Comparison of ENCODE assay signal across 18 cellular contexts in the genomic region with DNA sequence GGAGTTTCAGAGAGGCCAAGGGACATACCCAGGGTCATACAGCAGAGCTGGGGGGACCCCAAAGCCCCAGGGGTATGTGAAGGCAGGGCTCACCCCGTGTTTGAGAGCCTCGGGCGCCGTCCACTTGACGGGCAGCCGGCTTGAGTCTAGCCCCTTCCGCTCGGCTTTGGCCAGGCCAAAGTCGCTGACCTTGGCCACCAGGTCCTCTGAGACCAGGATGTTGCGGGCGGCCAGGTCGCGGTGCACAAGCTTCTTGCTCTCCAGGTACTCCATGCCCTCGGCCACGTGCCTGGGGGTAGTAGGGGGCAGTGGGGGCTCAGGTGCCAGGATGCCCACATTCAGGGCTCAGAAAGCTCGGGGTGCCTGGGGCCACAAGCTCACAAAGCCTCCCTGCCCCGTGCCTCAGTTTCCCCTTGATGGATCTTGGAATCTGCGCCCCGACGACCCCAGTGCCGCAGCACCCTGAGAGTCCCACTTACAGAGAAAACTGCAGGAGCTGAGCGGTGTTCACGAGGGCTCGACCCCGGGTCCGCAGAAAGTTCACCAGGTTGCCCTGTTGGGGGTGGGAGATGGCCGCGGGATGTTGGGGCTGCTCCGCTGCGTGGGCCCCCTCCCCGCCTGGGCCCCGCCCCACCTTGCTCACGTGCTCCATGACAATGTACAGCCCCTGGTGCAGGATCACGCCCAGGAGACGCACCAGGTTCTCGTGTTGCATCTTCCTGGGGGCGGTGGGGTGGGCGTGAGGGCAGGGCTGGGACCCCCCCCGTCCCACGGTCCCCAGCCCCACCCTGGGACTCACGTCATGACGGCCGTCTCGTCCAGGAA. TPM values are rescaled to one million over a fixed set of nuclear protein-coding genes. Genes with fewer than 3 reads are reported as not detected.
DNase-seq lines count a peak whose midpoint lies in the region; ATAC-seq, FAIRE-seq and TF ChIP-seq lines count a peak whose summit lies in the region.
"Had no signal": no experiment of that assay in that cellular context is flagged by ENCODE, and none has a peak within 500 bp of the region (broad histone marks: within the 10 kb centered on the region; RNA-seq: fewer than 3 reads in every experiment).

No MANE protein-coding gene starts in this region.

- in situ Hi-C loops in K562 (cut with MboI) = no loop called here
- in situ Hi-C loops in brain microvascular endothelial cell (cut with HindIII; ENCODE audit: low pct_ligation_motif_present, low sequenced_read_pairs) = no loop called here

- no peak for TF ChIP-seq POLR2A in K562 (conservative IDR thresholded peaks at IDR 0.05)

- no peak for TF ChIP-seq RAD21 in K562 (CRISPR knock-in tag; conservative IDR thresholded peaks at IDR 0.05 in 1 of 2, IDR thresholded peaks at IDR 0.05 in 1 of 2)

- H3K9me1 ChIP-seq in K562 (ENCODE audit: control insufficient read depth, insufficient read depth, low read length) = no peaks in the 10 kb centered on the region

- no peak overlapping the region for H3K14ac ChIP-seq in neuronal stem cell (ENCODE audit: low read length)

- H3K79me2 ChIP-seq in K562 (ENCODE audit: control insufficient read depth, insufficient read depth, low read length) = no peaks in the 10 kb centered on the region

- no peaks in the 10 kb centered on the region for H4K20me1 ChIP-seq in K562 (replicated peaks; ENCODE audit: control insufficient read depth, insufficient read depth, low read length)

- peak overlapping the region; percentile 15 for H3K18ac ChIP-seq in neuronal stem cell (ENCODE audit: low read length)

- no TSS peak for BruUV-seq in K562 (replicated peaks; lab: Mats Ljungman, UMichigan)

- 53% methylated on average over 31 of the region's 44 CpGs for WGBS in K562 (ENCODE audit: insufficient coverage, low coverage, missing lambda C conversion rate)
- WGBS in neuronal stem cell (ENCODE audit: extremely low coverage in 2 of 2, insufficient read length in 2 of 2, insufficient replicate concordance in 1 of 2), 2 donors = no CpG with 5 or more reads among the region's 44 CpGs

- peak overlapping the region; percentile 38 for H2BK120ac ChIP-seq in neuronal stem cell (ENCODE audit: low read depth, low read length)

- intact Hi-C loops in K562 (cut with micrococcal nuclease) = no loop called here

- no peak overlapping the region for H4K91ac ChIP-seq in neuronal stem cell (ENCODE audit: low read depth, low read length, poor library complexity)

- ATAC-seq in K562 (peak; percentile 55), GM18867 (IDR thresholded peaks at IDR 0.05; ENCODE audit: unreplicated experiment) (no peak)

- H3K27me3 ChIP-seq in H7 (ENCODE audit: control insufficient read depth, insufficient read depth, low read length) (no peaks in the 10 kb centered on the region; the same call in 1 of the 2 replicates), K562 (ENCODE audit: control insufficient read depth in 2 of 2, insufficient read depth in 2 of 2, low read length in 2 of 2) (no peaks in the 10 kb centered on the region), neuronal stem cell (ENCODE audit: control insufficient read depth in 3 of 3, insufficient read depth in 3 of 3, low read depth in 1 of 3, low read length in 3 of 3) (peaks cover 0 to 11% (median 7%) of the 10 kb centered on the region in 3 experiments), brain microvascular endothelial cell (replicated peaks) (no peaks in the 10 kb centered on the region)

- POLR2A ChIA-PET in K562 (lab: Yijun Ruan, JAX) = interaction anchor here (0.5 to 1.6 kb wide), 6 partner anchors 10 to 1192 kb away, joined by 3 to 7 read pairs (median 3); a partner anchor contains a TSS

- peak overlapping the region; percentile 15 for H2BK15ac ChIP-seq in neuronal stem cell (ENCODE audit: low read length)

- TF ChIP-seq CTCF in K562 (IDR thresholded peaks at IDR 0.05 in 2 of 3, conservative IDR thresholded peaks at IDR 0.05 in 1 of 3; ENCODE audit: insufficient read depth in 2 of 3, low read depth in 1 of 3, low read length in 3 of 3) (no peak), brain microvascular endothelial cell (IDR thresholded peaks at IDR 0.05; ENCODE audit: low read depth, low read length, missing control alignments) (no peak)

- no peak overlapping the region for H3K23ac ChIP-seq in neuronal stem cell (ENCODE audit: low read depth, low read length, poor library complexity)

- peak; percentile 40 for DNase-seq in D341Med (ENCODE audit: low spot score)
- DNase-seq in H7 = peak; percentile 72
- DNase-seq in K562 (ENCODE audit: extremely low read depth in 1 of 4, low spot score in 3 of 4) = peak in 3 of 4 experiments; percentile 40 to 62 (median 54)
- no peak for DNase-seq in neuronal stem cell (ENCODE audit: low spot score)
- no peak for DNase-seq in brain microvascular endothelial cell
- DNase-seq: BE2C, DMS53, GF-D8, GM23248 had no signal

- H3K79me1 ChIP-seq in neuronal stem cell (ENCODE audit: low read depth, low read length) = no peaks in the 10 kb centered on the region

- H3K36me3 ChIP-seq in H7 (replicated peaks; ENCODE audit: control insufficient read depth, insufficient read depth, low read length) (no peaks in the 10 kb centered on the region; the same call in 1 of the 2 replicates), K562 (ENCODE audit: control insufficient read depth, insufficient read depth, low read length) (peaks cover 20% of the 10 kb centered on the region; the same call in 2 of the 3 replicates), neuronal stem cell (replicated peaks in 1 of 2; ENCODE audit: control insufficient read depth in 2 of 2, insufficient read depth in 2 of 2, low read length in 2 of 2) (no peaks in the 10 kb centered on the region), brain microvascular endothelial cell (replicated peaks) (no peaks in the 10 kb centered on the region)
- H3K36me3 ChIP-seq: BE2C had no signal

- H2AFZ ChIP-seq in K562 (ENCODE audit: low read depth, low read length) (no peak overlapping the region), neuronal stem cell (ENCODE audit: low read length) (no peak overlapping the region)
- H2AFZ ChIP-seq: GM23248 had no signal

- no peak overlapping the region for H3K4me2 ChIP-seq in K562 (ENCODE audit: insufficient read depth, low read length)
- H3K4me2 ChIP-seq in neuronal stem cell (ENCODE audit: insufficient read depth, low read length, poor library complexity, severe bottlenecking) = no peak overlapping the region
- H3K4me2 ChIP-seq: A549 had no signal

- no peak overlapping the region for H3K9ac ChIP-seq in K562 (ENCODE audit: insufficient read depth in 1 of 2, low read depth in 2 of 2, low read length in 2 of 2)
- H3K9ac ChIP-seq in neuronal stem cell (ENCODE audit: low read depth, low read length, poor library complexity) = no peak overlapping the region
- H3K9ac ChIP-seq: GM23248 had no signal

- no peak overlapping the region for H2BK12ac ChIP-seq in neuronal stem cell (ENCODE audit: low read length)

- peaks cover 0 to 36% of the 10 kb centered on the region in 2 experiments; a peak in 3 of 5 replicates for H3K4me1 ChIP-seq in K562 (replicated peaks in 1 of 2; ENCODE audit: control insufficient read depth in 2 of 2, insufficient read depth in 2 of 2, low read length in 2 of 2)
- peaks cover 0 to 3% of the 10 kb centered on the region in 2 donors for H3K4me1 ChIP-seq in neuronal stem cell (ENCODE audit: control insufficient read depth in 2 of 2, insufficient read depth in 1 of 2, low read depth in 1 of 2, low read length in 2 of 2)
- H3K4me1 ChIP-seq: A549, BE2C had no signal

- H3K4me3 ChIP-seq in H7 (ENCODE audit: insufficient read depth, low read depth, low read length) (no peak overlapping the region), K562 (no peak overlapping the region), neuronal stem cell (ENCODE audit: low read length in 2 of 2) (no peak overlapping the region), brain microvascular endothelial cell (ENCODE audit: low read depth, low read length) (no peak overlapping the region)
- H3K4me3 ChIP-seq: A549, GM23248 had no signal

- FAIRE-seq in K562 (lab: Jason Lieb, UNC) = no peak
- FAIRE-seq: A549, D721Med, H54 had no signal

- H2BK5ac ChIP-seq in neuronal stem cell (ENCODE audit: low read length) = no peak overlapping the region

- peak overlapping the region; percentile 61 for H2AK5ac ChIP-seq in neuronal stem cell (ENCODE audit: low read depth, low read length)

- H3K27ac ChIP-seq in K562 (ENCODE audit: extremely low read depth, low read depth, low read length) (no peak overlapping the region), neuronal stem cell (replicated peaks; ENCODE audit: low read length) (no peak overlapping the region), brain microvascular endothelial cell (no peak overlapping the region)
- H3K27ac ChIP-seq: A549, C4-2B, GM23248 had no signal

- no peak overlapping the region for H3K4ac ChIP-seq in neuronal stem cell (ENCODE audit: low read length)

- CTCF ChIA-PET in K562 (lab: Yijun Ruan, JAX; ENCODE audit: low intra/inter-chr PET ratio) = no interaction called here

- H4K8ac ChIP-seq in neuronal stem cell (ENCODE audit: low read depth, low read length) = no peak overlapping the region

- no peak for TF ChIP-seq EP300 in K562 (IDR thresholded peaks at IDR 0.05; ENCODE audit: low read length)

- H3K9me3 ChIP-seq in K562 (replicated peaks; ENCODE audit: control insufficient read depth, insufficient read depth, low read depth, low read length) (peaks cover 20% of the 10 kb centered on the region), neuronal stem cell (replicated peaks in 1 of 2; ENCODE audit: control insufficient read depth in 2 of 2, insufficient read depth in 1 of 2, low read depth in 1 of 2, low read length in 2 of 2) (peaks cover 16 to 22% of the 10 kb centered on the region in 2 donors)

RNA-seq across cellular contexts. Expression of a gene that starts 7.1 kb away (rescaled TPM):
- total RNA-seq in H7 (2014; rRNA removed; shearing (Covaris generic)) = 19.1 and 22.8 TPM in 2 replicates
- 11.1 and 55.0 TPM in 2 replicates for total RNA-seq in K562 (2011; cell fraction: chromatin; rRNA removed; ENCODE audit: low replicate concordance)
- total RNA-seq in K562 (2011; cell fraction: nucleolus; rRNA removed) = 38.4 and 53.0 TPM in 2 replicates
- 22.6 and 29.8 TPM in 2 replicates for total RNA-seq in K562 (2011; cell fraction: nucleoplasm; rRNA removed)
- total RNA-seq in K562 (2014; rRNA removed) = 41.2 and 57.1 TPM in 2 replicates
- total RNA-seq in K562 (2014; rRNA removed; fragmentation: Illumina TruSeq; extraction: Trizol) = 6.1 and 8.4 TPM in 2 replicates
- 21.4 and 23.2 TPM in 2 replicates for total RNA-seq in K562 (2015; rRNA removed; fragmentation: Illumina TruSeq; extraction: Trizol)
- total RNA-seq in K562 (2021) = 41.5 and 45.3 TPM in 2 replicates
- 31.1 and 32.8 TPM in 2 replicates for polyA plus RNA-seq in K562 (2011; rRNA removed)
- polyA plus RNA-seq in K562 (2011; cell fraction: cytosol; rRNA removed) = 41.1 and 137 TPM in 2 replicates
- 69.7 and 163 TPM in 2 replicates for polyA plus RNA-seq in K562 (2011; cell fraction: nucleus; rRNA removed)
- 26.0 and 36.8 TPM in 2 replicates for polyA plus RNA-seq in K562 (2012)
- polyA plus RNA-seq in K562 (2014; fragmentation: Illumina TruSeq; extraction: Trizol) = 10.8 and 15.7 TPM in 2 replicates
- under 1 TPM; 0.08 to 0.71 TPM for polyA plus RNA-seq in K562 (2014; fragmentation: Nextera tagmentation; extraction: Ambion mirVana)
- 37.5 and 37.9 TPM in 2 replicates for polyA plus RNA-seq in K562 (2014; rRNA removed)
- polyA minus RNA-seq in K562 (2011; rRNA and poly(A)+ RNA removed) = 13.5 and 29.7 TPM in 2 replicates
- 38.7 and 58.7 TPM in 2 replicates for polyA minus RNA-seq in K562 (2011; cell fraction: cytosol; rRNA and poly(A)+ RNA removed)
- 26.9 and 35.3 TPM in 2 replicates for polyA minus RNA-seq in K562 (2011; cell fraction: nucleus; rRNA and poly(A)+ RNA removed)
- polyA plus RNA-seq in neuronal stem cell (2013, experiment 1 of 2) = 1.4 TPM
- polyA plus RNA-seq in neuronal stem cell (2013, experiment 2 of 2) = 1.6 TPM
- total RNA-seq: GM23248 had no signal
- polyA plus RNA-seq: AG04450, GM23248 had no signal

RNA-seq across cellular contexts. Expression of a gene that starts 7.1 kb away (rescaled TPM):
- not detected in 2 replicates for total RNA-seq in H7 (2014; rRNA removed; shearing (Covaris generic))
- not detected in 2 replicates for total RNA-seq in K562 (2011; cell fraction: chromatin; rRNA removed; ENCODE audit: low replicate concordance)
- total RNA-seq in K562 (2011; cell fraction: nucleolus; rRNA removed) = not detected in 2 replicates
- total RNA-seq in K562 (2011; cell fraction: nucleoplasm; rRNA removed) = not detected in 2 replicates
- total RNA-seq in K562 (2014; rRNA removed) = not detected in 2 replicates
- total RNA-seq in K562 (2014; rRNA removed; fragmentation: Illumina TruSeq; extraction: Trizol) = not detected in 2 replicates
- total RNA-seq in K562 (2015; rRNA removed; fragmentation: Illumina TruSeq; extraction: Trizol) = not detected in 2 replicates
- total RNA-seq in K562 (2021) = not detected in 2 replicates
- not detected in 2 replicates for polyA plus RNA-seq in K562 (2011; rRNA removed)
- 0.07 TPM in 1 of 2 replicates, not detected in the other for polyA plus RNA-seq in K562 (2011; cell fraction: cytosol; rRNA removed)
- not detected in 2 replicates for polyA plus RNA-seq in K562 (2011; cell fraction: nucleus; rRNA removed)
- not detected in 2 replicates for polyA plus RNA-seq in K562 (2012)
- not detected in 2 replicates for polyA plus RNA-seq in K562 (2014; fragmentation: Illumina TruSeq; extraction: Trizol)
- polyA plus RNA-seq in K562 (2014; fragmentation: Nextera tagmentation; extraction: Ambion mirVana) = not detected
- polyA plus RNA-seq in K562 (2014; rRNA removed) = not detected in 2 replicates
- polyA minus RNA-seq in K562 (2011; rRNA and poly(A)+ RNA removed) = not detected in 2 replicates
- polyA minus RNA-seq in K562 (2011; cell fraction: cytosol; rRNA and poly(A)+ RNA removed) = not detected in 2 replicates
- not detected in 2 replicates for polyA minus RNA-seq in K562 (2011; cell fraction: nucleus; rRNA and poly(A)+ RNA removed)
- polyA plus RNA-seq in neuronal stem cell (2013, experiment 1 of 2) = 0.01 TPM
- polyA plus RNA-seq in neuronal stem cell (2013, experiment 2 of 2) = 0.03 TPM
- total RNA-seq: CD4-positive, alpha-beta memory T cell; GM23248; HT-29 had no signal
- polyA plus RNA-seq: A549; AG04450; CD4-positive, alpha-beta memory T cell; GM23248; IgD-negative memory B cell had no signal

RNA-seq across cellular contexts. Expression of a gene that starts 16.6 kb away (rescaled TPM):
- 56.3 and 62.1 TPM in 2 replicates for total RNA-seq in H7 (2014; rRNA removed; shearing (Covaris generic))
- 2.2 and 8.0 TPM in 2 replicates for total RNA-seq in K562 (2011; cell fraction: chromatin; rRNA removed; ENCODE audit: low replicate concordance)
- 17.5 and 22.6 TPM in 2 replicates for total RNA-seq in K562 (2011; cell fraction: nucleolus; rRNA removed)
- total RNA-seq in K562 (2011; cell fraction: nucleoplasm; rRNA removed) = 10.3 and 13.7 TPM in 2 replicates
- total RNA-seq in K562 (2014; rRNA removed) (120 and 124 TPM in 2 replicates), K562 (2014; rRNA removed; fragmentation: Illumina TruSeq; extraction: Trizol) (31.5 and 35.9 TPM in 2 replicates), K562 (2015; rRNA removed; fragmentation: Illumina TruSeq; extraction: Trizol) (93.8 and 97.3 TPM in 2 replicates), K562 (2021) (83.2 and 87.9 TPM in 2 replicates)
- polyA plus RNA-seq in K562 (2011; rRNA removed) (44.2 and 52.3 TPM in 2 replicates), K562 (2014; fragmentation: Illumina TruSeq; extraction: Trizol) (56.9 and 68.4 TPM in 2 replicates), K562 (2014; fragmentation: Nextera tagmentation; extraction: Ambion mirVana) (10 to 100 TPM in 1 of 2 experiments, 1 to 10 TPM in 1; 3.5 to 13.6 TPM), K562 (2014; rRNA removed) (93.7 and 131 TPM in 2 replicates)
- 78.5 and 131 TPM in 2 replicates for polyA plus RNA-seq in K562 (2011; cell fraction: cytosol; rRNA removed)
- 26.1 and 29.8 TPM in 2 replicates for polyA plus RNA-seq in K562 (2011; cell fraction: nucleus; rRNA removed)
- polyA plus RNA-seq in K562 (2012) = 61.4 and 75.3 TPM in 2 replicates
- 4.1 and 5.0 TPM in 2 replicates for polyA minus RNA-seq in K562 (2011; rRNA and poly(A)+ RNA removed)
- polyA minus RNA-seq in K562 (2011; cell fraction: cytosol; rRNA and poly(A)+ RNA removed) = 8.6 and 16.9 TPM in 2 replicates
- 6.2 and 6.3 TPM in 2 replicates for polyA minus RNA-seq in K562 (2011; cell fraction: nucleus; rRNA and poly(A)+ RNA removed)
- polyA plus RNA-seq in neuronal stem cell (2013, experiment 1 of 2) = 39.9 TPM
- polyA plus RNA-seq in neuronal stem cell (2013, experiment 2 of 2) = 40.6 TPM

RNA-seq across cellular contexts. Expression of a gene that starts 17.6 kb away (rescaled TPM):
- total RNA-seq in H7 (2014; rRNA removed; shearing (Covaris generic)) = 36.8 and 37.3 TPM in 2 replicates
- total RNA-seq in K562 (2011; cell fraction: chromatin; rRNA removed; ENCODE audit: low replicate concordance) = 27.4 and 90.5 TPM in 2 replicates
- total RNA-seq in K562 (2011; cell fraction: nucleolus; rRNA removed) = 79.5 and 85.9 TPM in 2 replicates
- 36.4 and 47.7 TPM in 2 replicates for total RNA-seq in K562 (2011; cell fraction: nucleoplasm; rRNA removed)
- total RNA-seq in K562 (2014; rRNA removed) = 28.8 and 29.5 TPM in 2 replicates
- 1.4 and 2.8 TPM in 2 replicates for total RNA-seq in K562 (2014; rRNA removed; fragmentation: Illumina TruSeq; extraction: Trizol)
- 10.8 and 14.0 TPM in 2 replicates for total RNA-seq in K562 (2015; rRNA removed; fragmentation: Illumina TruSeq; extraction: Trizol)
- 19.7 and 23.8 TPM in 2 replicates for total RNA-seq in K562 (2021)
- polyA plus RNA-seq in K562 (2011; rRNA removed) = 11.5 and 20.7 TPM in 2 replicates
- 17.0 and 42.5 TPM in 2 replicates for polyA plus RNA-seq in K562 (2011; cell fraction: cytosol; rRNA removed)
- 56.1 and 107 TPM in 2 replicates for polyA plus RNA-seq in K562 (2011; cell fraction: nucleus; rRNA removed)
- 11.3 and 21.1 TPM in 2 replicates for polyA plus RNA-seq in K562 (2012)
- 9.0 and 18.5 TPM in 2 replicates for polyA plus RNA-seq in K562 (2014; fragmentation: Illumina TruSeq; extraction: Trizol)
- under 1 TPM; 0.10 to 0.42 TPM for polyA plus RNA-seq in K562 (2014; fragmentation: Nextera tagmentation; extraction: Ambion mirVana)
- 25.0 and 28.2 TPM in 2 replicates for polyA plus RNA-seq in K562 (2014; rRNA removed)
- 3.0 and 6.7 TPM in 2 replicates for polyA minus RNA-seq in K562 (2011; rRNA and poly(A)+ RNA removed)
- polyA minus RNA-seq in K562 (2011; cell fraction: cytosol; rRNA and poly(A)+ RNA removed) = 13.3 and 13.6 TPM in 2 replicates
- polyA minus RNA-seq in K562 (2011; cell fraction: nucleus; rRNA and poly(A)+ RNA removed) = 27.1 and 27.5 TPM in 2 replicates
- polyA plus RNA-seq in neuronal stem cell (2013, experiment 1 of 2) = 19.0 TPM
- polyA plus RNA-seq in neuronal stem cell (2013, experiment 2 of 2) = 17.8 TPM

Comparison
In these comparisons a context has a peak if more than half of its experiments do, and no peak if none do; other contexts are left out.
1. DNase-seq: peak in D341Med (single experiment), H7 (single experiment) and K562 (3 of 4); none in neuronal stem cell (single experiment) and brain microvascular endothelial cell (single experiment).